1 cellular context compared by ENCODE assay signal in the genomic region with DNA sequence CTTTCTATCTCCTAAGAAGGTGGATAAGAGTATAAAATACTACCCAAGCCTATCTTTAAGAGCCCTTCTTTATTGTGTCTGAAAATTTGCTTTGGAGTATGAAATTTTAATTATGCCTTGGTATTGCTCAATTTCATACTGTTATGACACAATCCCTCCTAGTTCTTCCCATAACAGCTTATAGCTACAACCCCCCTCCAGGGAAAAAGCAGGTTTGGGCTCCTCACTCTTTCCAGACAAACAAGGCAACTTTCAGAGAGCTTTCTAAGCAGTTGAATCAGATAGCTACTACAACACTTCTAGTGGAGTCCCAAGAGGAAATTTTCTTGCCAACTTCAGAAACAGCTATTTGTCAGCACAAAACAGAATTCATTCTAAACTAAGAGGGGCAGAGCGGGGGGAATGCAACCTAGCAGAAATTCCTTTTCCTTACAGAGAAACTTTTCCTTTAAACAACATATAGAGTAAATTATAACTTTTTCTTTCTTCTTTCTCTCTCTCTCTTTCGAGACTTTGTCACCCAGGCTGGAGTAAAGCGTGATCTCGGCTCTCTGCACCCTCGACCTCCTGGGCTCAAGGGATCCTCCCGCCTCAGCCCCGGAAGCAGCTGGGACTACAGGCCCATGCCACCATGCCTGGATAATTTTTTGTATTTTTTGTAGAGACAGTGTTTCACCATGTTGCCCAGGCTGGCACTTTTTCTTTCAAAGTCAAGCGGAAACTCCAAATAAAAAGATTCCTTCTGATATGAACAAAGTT.
TF ChIP-seq lines count a peak whose summit lies in the region.

No MANE protein-coding gene starts in this region.

TF ChIP-seq in HEK293, 187 proteins besides CTCF, POLR2A, EP300 and RAD21 (continued from another document):
- TF ChIP-seq, protein P1, sequence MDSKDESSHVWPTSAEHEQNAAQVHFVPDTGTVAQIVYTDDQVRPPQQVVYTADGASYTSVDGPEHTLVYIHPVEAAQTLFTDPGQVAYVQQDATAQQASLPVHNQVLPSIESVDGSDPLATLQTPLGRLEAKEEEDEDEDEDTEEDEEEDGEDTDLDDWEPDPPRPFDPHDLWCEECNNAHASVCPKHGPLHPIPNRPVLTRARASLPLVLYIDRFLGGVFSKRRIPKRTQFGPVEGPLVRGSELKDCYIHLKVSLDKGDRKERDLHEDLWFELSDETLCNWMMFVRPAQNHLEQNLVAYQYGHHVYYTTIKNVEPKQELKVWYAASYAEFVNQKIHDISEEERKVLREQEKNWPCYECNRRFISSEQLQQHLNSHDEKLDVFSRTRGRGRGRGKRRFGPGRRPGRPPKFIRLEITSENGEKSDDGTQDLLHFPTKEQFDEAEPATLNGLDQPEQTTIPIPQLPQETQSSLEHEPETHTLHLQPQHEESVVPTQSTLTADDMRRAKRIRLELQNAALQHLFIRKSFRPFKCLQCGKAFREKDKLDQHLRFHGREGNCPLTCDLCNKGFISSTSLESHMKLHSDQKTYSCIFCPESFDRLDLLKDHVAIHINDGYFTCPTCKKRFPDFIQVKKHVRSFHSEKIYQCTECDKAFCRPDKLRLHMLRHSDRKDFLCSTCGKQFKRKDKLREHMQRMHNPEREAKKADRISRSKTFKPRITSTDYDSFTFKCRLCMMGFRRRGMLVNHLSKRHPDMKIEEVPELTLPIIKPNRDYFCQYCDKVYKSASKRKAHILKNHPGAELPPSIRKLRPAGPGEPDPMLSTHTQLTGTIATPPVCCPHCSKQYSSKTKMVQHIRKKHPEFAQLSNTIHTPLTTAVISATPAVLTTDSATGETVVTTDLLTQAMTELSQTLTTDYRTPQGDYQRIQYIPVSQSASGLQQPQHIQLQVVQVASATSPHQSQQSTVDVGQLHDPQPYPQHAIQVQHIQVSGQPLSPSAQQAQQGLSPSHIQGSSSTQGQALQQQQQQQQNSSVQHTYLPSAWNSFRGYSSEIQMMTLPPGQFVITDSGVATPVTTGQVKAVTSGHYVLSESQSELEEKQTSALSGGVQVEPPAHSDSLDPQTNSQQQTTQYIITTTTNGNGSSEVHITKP (tag by site-specific recombination; IDR thresholded peaks at IDR 0.05), result peak; percentile 28; the same call in 1 of the 2 replicates
TF ChIP-seq in HEK293: peak in this region for 8.
